Comparison of ENCODE assay signal across 3 cellular contexts in the genomic region with DNA sequence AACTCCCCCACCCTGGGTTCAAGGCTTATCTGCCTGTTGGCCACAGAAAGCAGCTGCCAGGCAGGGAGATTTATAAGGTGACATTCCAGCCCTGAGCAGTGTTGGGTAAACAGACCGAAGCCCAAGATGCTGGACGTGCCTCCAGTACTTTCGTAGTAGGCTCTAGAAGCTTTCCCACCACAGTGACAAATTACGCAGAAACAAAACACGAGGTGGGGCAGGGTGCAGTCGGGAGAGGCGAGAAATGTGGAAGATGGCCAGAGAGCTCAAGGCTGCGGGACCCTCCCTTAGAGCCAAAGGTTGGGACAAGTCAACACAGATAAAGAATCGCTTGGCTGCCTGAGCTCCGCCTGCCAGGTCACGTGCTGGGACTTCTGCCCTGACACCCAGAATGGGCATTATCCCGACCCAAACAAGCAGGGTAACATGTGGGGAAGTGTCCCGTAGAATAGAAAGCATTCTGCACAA.
TF ChIP-seq lines count a peak whose summit lies in the region.

No MANE protein-coding gene starts in this region.

TF ChIP-seq in IMR-90, 13 proteins besides CTCF, POLR2A, EP300 and RAD21:
- TF ChIP-seq ELK1 (IDR thresholded peaks at IDR 0.05; ENCODE audit: borderline replicate concordance, low read depth, low read length): no peak
- TF ChIP-seq, protein P1, sequence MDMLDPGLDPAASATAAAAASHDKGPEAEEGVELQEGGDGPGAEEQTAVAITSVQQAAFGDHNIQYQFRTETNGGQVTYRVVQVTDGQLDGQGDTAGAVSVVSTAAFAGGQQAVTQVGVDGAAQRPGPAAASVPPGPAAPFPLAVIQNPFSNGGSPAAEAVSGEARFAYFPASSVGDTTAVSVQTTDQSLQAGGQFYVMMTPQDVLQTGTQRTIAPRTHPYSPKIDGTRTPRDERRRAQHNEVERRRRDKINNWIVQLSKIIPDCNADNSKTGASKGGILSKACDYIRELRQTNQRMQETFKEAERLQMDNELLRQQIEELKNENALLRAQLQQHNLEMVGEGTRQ (IDR thresholded peaks at IDR 0.05; ENCODE audit: low read depth, low read length): peak; percentile 13; the same call in 1 of the 2 replicates

TF ChIP-seq in H1, 55 proteins besides CTCF, POLR2A, EP300 and RAD21:
- TF ChIP-seq JUN (IDR thresholded peaks at IDR 0.05; ENCODE audit: low read depth, low read length): no peak
- TF ChIP-seq CTBP2 (IDR thresholded peaks at IDR 0.05; ENCODE audit: borderline replicate concordance, insufficient read depth, insufficient read length, low read length): no peak
- no peak for TF ChIP-seq MAX (IDR thresholded peaks at IDR 0.05)
- TF ChIP-seq RNF2 (IDR thresholded peaks at IDR 0.05; ENCODE audit: borderline replicate concordance, low read depth, low read length, missing control alignments, poor library complexity, severe bottlenecking): no peak
- TF ChIP-seq, protein P2, sequence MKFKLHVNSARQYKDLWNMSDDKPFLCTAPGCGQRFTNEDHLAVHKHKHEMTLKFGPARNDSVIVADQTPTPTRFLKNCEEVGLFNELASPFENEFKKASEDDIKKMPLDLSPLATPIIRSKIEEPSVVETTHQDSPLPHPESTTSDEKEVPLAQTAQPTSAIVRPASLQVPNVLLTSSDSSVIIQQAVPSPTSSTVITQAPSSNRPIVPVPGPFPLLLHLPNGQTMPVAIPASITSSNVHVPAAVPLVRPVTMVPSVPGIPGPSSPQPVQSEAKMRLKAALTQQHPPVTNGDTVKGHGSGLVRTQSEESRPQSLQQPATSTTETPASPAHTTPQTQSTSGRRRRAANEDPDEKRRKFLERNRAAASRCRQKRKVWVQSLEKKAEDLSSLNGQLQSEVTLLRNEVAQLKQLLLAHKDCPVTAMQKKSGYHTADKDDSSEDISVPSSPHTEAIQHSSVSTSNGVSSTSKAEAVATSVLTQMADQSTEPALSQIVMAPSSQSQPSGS (IDR thresholded peaks at IDR 0.05; ENCODE audit: low read length): no peak
- TF ChIP-seq NRF1 (IDR thresholded peaks at IDR 0.05; ENCODE audit: low read depth, low read length): no peak
- TF ChIP-seq SIN3A (conservative IDR thresholded peaks at IDR 0.05 in 1 of 2, IDR thresholded peaks at IDR 0.05 in 1 of 2; ENCODE audit: low read depth in 1 of 2, low read length in 2 of 2): no peak
- no peak for TF ChIP-seq BRCA1 (IDR thresholded peaks at IDR 0.05; ENCODE audit: low read depth, low read length)
- TF ChIP-seq SP4 (IDR thresholded peaks at IDR 0.05; ENCODE audit: low read length): no peak

TF ChIP-seq in liver, 16 proteins besides CTCF, POLR2A, EP300 and RAD21:
- peak; percentile 84 for TF ChIP-seq MAX (IDR thresholded peaks at IDR 0.05)
- no peak for TF ChIP-seq GABPA (IDR thresholded peaks at IDR 0.05 in 1 of 2, conservative IDR thresholded peaks at IDR 0.05 in 1 of 2)
- peak; percentile 81 to 87 for TF ChIP-seq HNF4A (conservative IDR thresholded peaks at IDR 0.05)
- TF ChIP-seq RXRA (IDR thresholded peaks at IDR 0.05): peak; percentile 33 to 83
- TF ChIP-seq ZBTB33 (IDR thresholded peaks at IDR 0.05): no peak
- TF ChIP-seq FOXA1 (IDR thresholded peaks at IDR 0.05): peak; percentile 19
- TF ChIP-seq ATF3 (IDR thresholded peaks at IDR 0.05): no peak
- peak; percentile 22 for TF ChIP-seq HNF4G (IDR thresholded peaks at IDR 0.05)
- TF ChIP-seq JUND (IDR thresholded peaks at IDR 0.05): peak in 1 of 2 donors; percentile 39
- peak; percentile 80 for TF ChIP-seq NR2F2 (IDR thresholded peaks at IDR 0.05)
- TF ChIP-seq YY1 (IDR thresholded peaks at IDR 0.05): no peak
- TF ChIP-seq FOXA2 (IDR thresholded peaks at IDR 0.05): peak; percentile 81
- TF ChIP-seq SP1 (IDR thresholded peaks at IDR 0.05): peak; percentile 37
- TF ChIP-seq TAF1 (conservative IDR thresholded peaks at IDR 0.05): no peak
- peak; percentile 23 for TF ChIP-seq REST (IDR thresholded peaks at IDR 0.05)
